Comparison of ENCODE assay signal across 11 cellular contexts in genomic region chr2:54585136-54585535, GRCh38.
A peak's percentile ranks its signal among the peaks of the same experiment; 100 is the strongest.
DNase-seq lines count a peak whose midpoint lies in the region; ATAC-seq and TF ChIP-seq lines count a peak whose summit lies in the region.
"Had no signal": no experiment of that assay in that cellular context is flagged by ENCODE, and none has a peak within 500 bp of the region (broad histone marks: within the 10 kb centered on the region; RNA-seq: fewer than 3 reads in every experiment).

No MANE protein-coding gene starts in this region.

- no peak overlapping the region for H2BK12ac ChIP-seq in mesenchymal stem cell (ENCODE audit: low read length in 2 of 2)

- no peak overlapping the region for H3K18ac ChIP-seq in mesenchymal stem cell (ENCODE audit: low read depth in 1 of 2, low read length in 2 of 2)

- H3K27me3 ChIP-seq in Peyer's patch (no peaks in the 10 kb centered on the region), mesenchymal stem cell (ENCODE audit: control insufficient read depth in 1 of 2, insufficient read depth in 1 of 2, low read length in 2 of 2) (no peaks in the 10 kb centered on the region)

- H3K27ac Mint-ChIP-seq in activated T-cell treated with anti-CD3 and anti-CD28 coated beads, Interleukin-2, amount 50 U/mL, for 72 hours = peak overlapping the region; percentile 86
- H3K27ac Mint-ChIP-seq in effector memory CD8-positive, alpha-beta T cell = peak overlapping the region in 1 of 2 donors; percentile 82
- peak overlapping the region; percentile 2 for H3K27ac Mint-ChIP-seq in stimulated activated effector memory CD8-positive, alpha-beta T cell treated with anti-CD3 and anti-CD28 coated beads, Interleukin-12 subunit alpha, Interleukin-12 subunit beta, amount 100 ng/mL, for 72 hours

- H3K4ac ChIP-seq in mesenchymal stem cell (ENCODE audit: low read depth in 1 of 2, low read length in 2 of 2) = no peak overlapping the region

- H2BK120ac ChIP-seq in mesenchymal stem cell (ENCODE audit: low read depth, low read length) = no peak overlapping the region

- H3K9ac ChIP-seq in mesenchymal stem cell (ENCODE audit: low read length) = no peak overlapping the region

- no peaks in the 10 kb centered on the region for H3K79me1 ChIP-seq in mesenchymal stem cell (replicated peaks; ENCODE audit: low read length, poor library complexity, severe bottlenecking)

- H3K9me3 Mint-ChIP-seq in activated T-cell treated with anti-CD3 and anti-CD28 coated beads, Interleukin-2, amount 50 U/mL, for 72 hours = no peaks in the 10 kb centered on the region
- H3K9me3 Mint-ChIP-seq in effector memory CD8-positive, alpha-beta T cell = no peaks in the 10 kb centered on the region
- H3K9me3 Mint-ChIP-seq in stimulated activated effector memory CD8-positive, alpha-beta T cell treated with anti-CD3 and anti-CD28 coated beads, Interleukin-12 subunit alpha, Interleukin-12 subunit beta, amount 100 ng/mL, for 72 hours = no peaks in the 10 kb centered on the region
- H3K9me3 Mint-ChIP-seq: type B pancreatic cell had no signal

- H3K36me3 Mint-ChIP-seq in activated T-cell treated with anti-CD3 and anti-CD28 coated beads, Interleukin-2, amount 50 U/mL, for 72 hours (ENCODE audit: insufficient read depth in 2 of 2) = no peaks in the 10 kb centered on the region
- H3K36me3 Mint-ChIP-seq in effector memory CD8-positive, alpha-beta T cell (ENCODE audit: insufficient read depth) = peaks cover 4% of the 10 kb centered on the region
- no peaks in the 10 kb centered on the region for H3K36me3 Mint-ChIP-seq in stimulated activated effector memory CD8-positive, alpha-beta T cell treated with anti-CD3 and anti-CD28 coated beads, Interleukin-12 subunit alpha, Interleukin-12 subunit beta, amount 100 ng/mL, for 72 hours

- H4K8ac ChIP-seq in mesenchymal stem cell (ENCODE audit: low read length) = no peak overlapping the region

- H3K23ac ChIP-seq in mesenchymal stem cell (ENCODE audit: low read length in 2 of 2) = no peak overlapping the region

- H3K27ac ChIP-seq in Peyer's patch (peak overlapping the region in 3 of 4 donors; percentile 15 to 68 (median 21)), mesenchymal stem cell (ENCODE audit: low read length, poor library complexity, severe bottlenecking) (no peak overlapping the region)

- no peak overlapping the region for H2AFZ ChIP-seq in mesenchymal stem cell (ENCODE audit: low read depth, low read length)

- H2BK15ac ChIP-seq in mesenchymal stem cell (ENCODE audit: low read depth, poor library complexity, severe bottlenecking) = no peak overlapping the region

- no peak overlapping the region for H2AK5ac ChIP-seq in mesenchymal stem cell (ENCODE audit: low read length, severe bottlenecking)

- H3K4me3 ChIP-seq in Peyer's patch = no peak overlapping the region
- no peak overlapping the region for H3K4me3 ChIP-seq in mesenchymal stem cell (ENCODE audit: insufficient read depth in 1 of 2, low read depth in 1 of 2, low read length in 2 of 2)

- peak overlapping the region; percentile 73 to 81 for H3K4me3 Mint-ChIP-seq in activated T-cell treated with anti-CD3 and anti-CD28 coated beads, Interleukin-2, amount 50 U/mL, for 72 hours
- peak overlapping the region in 1 of 2 donors; percentile 60 for H3K4me3 Mint-ChIP-seq in effector memory CD8-positive, alpha-beta T cell
- peak overlapping the region; percentile 10 for H3K4me3 Mint-ChIP-seq in stimulated activated effector memory CD8-positive, alpha-beta T cell treated with anti-CD3 and anti-CD28 coated beads, Interleukin-12 subunit alpha, Interleukin-12 subunit beta, amount 100 ng/mL, for 72 hours
- H3K4me3 Mint-ChIP-seq: type B pancreatic cell had no signal

- no peak overlapping the region for H2BK5ac ChIP-seq in mesenchymal stem cell (ENCODE audit: low read depth, low read length, poor library complexity, severe bottlenecking)

- DNase-seq in activated T-cell treated with anti-CD3 and anti-CD28 coated beads, Interleukin-2, amount 50 U/mL, for 72 hours = no peak
- DNase-seq in activated T-cell treated with anti-CD3 and anti-CD28 coated beads, Interleukin-2, amount 50 U/mL, for 48 hours = no peak
- DNase-seq in Peyer's patch (no peak), mesenchymal stem cell (no peak), foreskin melanocyte (no peak)
- no peak for DNase-seq in effector memory CD8-positive, alpha-beta T cell
- no peak for DNase-seq in stimulated activated effector memory CD8-positive, alpha-beta T cell treated with anti-CD3 and anti-CD28 coated beads, Interleukin-12 subunit alpha, Interleukin-12 subunit beta, amount 100 ng/mL, for 72 hours (ENCODE audit: low spot score in 2 of 2)
- DNase-seq: NCI-H2227 treated with DMSO at 0.1 percent for 48 hours, posterior cingulate gyrus had no signal

- H3K27me3 Mint-ChIP-seq in activated T-cell treated with anti-CD3 and anti-CD28 coated beads, Interleukin-2, amount 50 U/mL, for 72 hours (ENCODE audit: low read depth) = no peaks in the 10 kb centered on the region
- no peaks in the 10 kb centered on the region for H3K27me3 Mint-ChIP-seq in effector memory CD8-positive, alpha-beta T cell
- H3K27me3 Mint-ChIP-seq: type B pancreatic cell had no signal

- no peak overlapping the region for H3K14ac ChIP-seq in mesenchymal stem cell (ENCODE audit: low read length in 2 of 2)

- H3K4me1 Mint-ChIP-seq in activated T-cell treated with anti-CD3 and anti-CD28 coated beads, Interleukin-2, amount 50 U/mL, for 72 hours (ENCODE audit: low read depth) = peaks cover 91% of the 10 kb centered on the region
- H3K4me1 Mint-ChIP-seq in effector memory CD8-positive, alpha-beta T cell (ENCODE audit: low read depth in 2 of 2) = peaks cover 43 to 71% of the 10 kb centered on the region in 2 donors
- peaks cover 59% of the 10 kb centered on the region for H3K4me1 Mint-ChIP-seq in stimulated activated effector memory CD8-positive, alpha-beta T cell treated with anti-CD3 and anti-CD28 coated beads, Interleukin-12 subunit alpha, Interleukin-12 subunit beta, amount 100 ng/mL, for 72 hours

- H3K36me3 ChIP-seq in Peyer's patch = no peaks in the 10 kb centered on the region
- peaks cover 5 to 18% of the 10 kb centered on the region in 2 experiments for H3K36me3 ChIP-seq in mesenchymal stem cell (ENCODE audit: control insufficient read depth in 1 of 2, insufficient read depth in 2 of 2, low read depth in 1 of 2, low read length in 2 of 2)

- no peak for TF ChIP-seq CTCF in Peyer's patch (IDR thresholded peaks at IDR 0.05)

- TF ChIP-seq POLR2A in Peyer's patch (IDR thresholded peaks at IDR 0.05) = no peak

- no peak overlapping the region for H3K4me2 ChIP-seq in mesenchymal stem cell (ENCODE audit: low read length, poor library complexity, severe bottlenecking)

- H3K4me1 ChIP-seq in Peyer's patch (peaks cover 0 to 78% (median 23%) of the 10 kb centered on the region in 4 donors), mesenchymal stem cell (ENCODE audit: control insufficient read depth, insufficient read depth, low read depth, low read length) (peaks cover 18% of the 10 kb centered on the region)

- ATAC-seq in activated T-cell treated with anti-CD3 and anti-CD28 coated beads, Interleukin-2, amount 50 U/mL, for 72 hours (replicated peaks in 1 of 2) = peak; percentile 50 to 55
- ATAC-seq in effector memory CD8-positive, alpha-beta T cell (replicated peaks) = peak; percentile 31
- ATAC-seq in stimulated activated effector memory CD8-positive, alpha-beta T cell treated with anti-CD3 and anti-CD28 coated beads, Interleukin-12 subunit alpha, Interleukin-12 subunit beta, amount 100 ng/mL, for 72 hours = peak; percentile 79
- no peak for ATAC-seq in GM18511 (IDR thresholded peaks at IDR 0.05; ENCODE audit: unreplicated experiment)

- no peaks in the 10 kb centered on the region for H3K9me3 ChIP-seq in Peyer's patch
- H3K9me3 ChIP-seq in mesenchymal stem cell (ENCODE audit: control insufficient read depth, low read length) = no peaks in the 10 kb centered on the region

- no peak overlapping the region for H4K91ac ChIP-seq in mesenchymal stem cell (ENCODE audit: low read length)
